In the genomic region with DNA sequence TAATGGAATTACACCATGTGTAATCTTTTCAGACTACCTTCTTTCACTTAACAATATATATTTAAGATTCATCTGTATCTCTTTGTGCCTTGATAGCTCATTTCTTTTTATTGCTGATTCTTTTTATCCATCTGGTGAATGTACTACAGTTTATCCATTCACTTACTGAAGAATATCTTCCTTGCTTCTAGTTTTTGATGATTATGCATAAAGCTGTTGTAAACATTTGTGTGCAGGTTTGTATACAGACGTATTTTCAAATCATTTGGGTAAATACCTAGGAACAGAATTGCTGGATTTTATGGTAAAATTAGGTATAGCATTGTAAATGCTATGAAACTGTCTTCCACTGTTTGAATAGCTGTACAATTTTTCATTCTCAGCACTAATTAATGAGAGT, we compare ENCODE assay signal across 7 cellular contexts.
"Had no signal": no experiment of that assay in that cellular context is flagged by ENCODE, and none has a peak within 500 bp of the region (broad histone marks: within the 10 kb centered on the region; RNA-seq: fewer than 3 reads in every experiment).

No MANE protein-coding gene starts in this region.

- H3K27me3 Mint-ChIP-seq: IgD-negative memory B cell had no signal

- H3K4me2 ChIP-seq: KMS-11 had no signal

- FAIRE-seq: HTR-8/SVneo had no signal

- H3K27ac ChIP-seq: HL-60, KMS-11 had no signal

- H3K36me3 Mint-ChIP-seq: IgD-negative memory B cell had no signal

- H3K9ac ChIP-seq: KMS-11 had no signal

- DNase-seq: Karpas-422, KBM-7, KG1 had no signal

- H3K27ac Mint-ChIP-seq: IgD-negative memory B cell had no signal

- H3K4me3 Mint-ChIP-seq: IgD-negative memory B cell had no signal
